ENCODE assay signal across 1 cellular context in the genomic region with DNA sequence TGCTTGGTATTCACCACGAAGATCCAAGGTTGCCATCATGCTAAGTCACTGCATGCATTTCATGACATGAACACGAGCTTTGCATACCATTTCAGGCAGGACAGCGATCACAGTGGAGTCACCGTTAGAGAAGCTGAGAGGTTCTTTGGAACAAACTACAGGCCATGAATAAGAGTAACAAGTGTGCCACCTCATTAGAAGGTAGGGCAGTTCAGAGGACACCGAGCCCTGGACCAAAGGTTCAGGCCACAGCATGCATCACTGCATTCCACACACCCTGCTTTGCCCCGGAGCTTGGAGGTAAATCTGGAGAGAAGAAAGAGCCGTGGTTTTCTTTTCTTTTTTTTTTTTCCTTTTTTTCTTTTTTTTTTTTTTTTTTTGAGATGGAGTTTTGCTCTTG.
TF ChIP-seq lines count a peak whose summit lies in the region.

No MANE protein-coding gene starts in this region.

TF ChIP-seq in IMR-90, 13 proteins besides CTCF, POLR2A, EP300 and RAD21:
- TF ChIP-seq NFE2L2 (IDR thresholded peaks at IDR 0.05; ENCODE audit: low read depth, low read length) (no peak), CHD1 (IDR thresholded peaks at IDR 0.05; ENCODE audit: low read depth, low read length) (no peak), MXI1 (IDR thresholded peaks at IDR 0.05; ENCODE audit: borderline replicate concordance, low read depth, low read length) (no peak), ELK1 (IDR thresholded peaks at IDR 0.05; ENCODE audit: borderline replicate concordance, low read depth, low read length) (no peak), RFX5 (IDR thresholded peaks at IDR 0.05; ENCODE audit: low read depth, low read length) (no peak), RCOR1 (IDR thresholded peaks at IDR 0.05; ENCODE audit: insufficient replicate concordance, low read length) (no peak), CEBPB (IDR thresholded peaks at IDR 0.05; ENCODE audit: low read depth, low read length) (no peak), USF2 (IDR thresholded peaks at IDR 0.05; ENCODE audit: low read depth, low read length) (no peak), BHLHE40 (IDR thresholded peaks at IDR 0.05; ENCODE audit: low read depth, low read length) (no peak), FOS (IDR thresholded peaks at IDR 0.05; ENCODE audit: low read depth, low read length) (no peak), SMC3 (IDR thresholded peaks at IDR 0.05; ENCODE audit: low read depth, low read length) (no peak), MAFK (IDR thresholded peaks at IDR 0.05; ENCODE audit: low read depth, low read length) (no peak), MAZ (IDR thresholded peaks at IDR 0.05; ENCODE audit: borderline replicate concordance, low read depth, low read length) (no peak)
